1 cellular context compared by ENCODE assay signal in genomic region chr19:49590071-49590970, GRCh38.
TF ChIP-seq lines count a peak whose summit lies in the region.

No MANE protein-coding gene starts in this region.

TF ChIP-seq in HEK293, 187 proteins besides CTCF, POLR2A, EP300 and RAD21 (continued from another document):
- TF ChIP-seq ZSCAN18 (tag by site-specific recombination; IDR thresholded peaks at IDR 0.05) (no peak), SCRT2 (tag by site-specific recombination; IDR thresholded peaks at IDR 0.05) (no peak), KLF8 (tag by site-specific recombination; IDR thresholded peaks at IDR 0.05) (peak; percentile 57; the same call in 1 of the 2 replicates), ZNF76 (tag by site-specific recombination; IDR thresholded peaks at IDR 0.05; ENCODE audit: borderline replicate concordance, low read depth) (peak; percentile 80), BCL6B (tag by site-specific recombination; IDR thresholded peaks at IDR 0.05) (no peak), ZNF585B (tag by site-specific recombination; IDR thresholded peaks at IDR 0.05) (no peak), ZNF629 (tag by site-specific recombination; IDR thresholded peaks at IDR 0.05) (peak; percentile 43; the same call in 1 of the 2 replicates), KLF1 (tag by site-specific recombination; IDR thresholded peaks at IDR 0.05) (no peak; the same call in 1 of the 2 replicates), WT1 (tag by site-specific recombination; IDR thresholded peaks at IDR 0.05) (peak; percentile 22; the same call in 1 of the 2 replicates), ZNF146 (tag by site-specific recombination; IDR thresholded peaks at IDR 0.05) (no peak), ZNF776 (tag by site-specific recombination; IDR thresholded peaks at IDR 0.05; ENCODE audit: borderline replicate concordance) (no peak), TCF7L2 (IDR thresholded peaks at IDR 0.05; ENCODE audit: borderline replicate concordance, low read depth, low read length) (no peak), ZNF398 (tag by site-specific recombination; IDR thresholded peaks at IDR 0.05) (0 out of 2 replicates have a peak, but pooled peaks have one; percentile 40)
